Comparison of ENCODE assay signal across 11 cellular contexts in the genomic region with DNA sequence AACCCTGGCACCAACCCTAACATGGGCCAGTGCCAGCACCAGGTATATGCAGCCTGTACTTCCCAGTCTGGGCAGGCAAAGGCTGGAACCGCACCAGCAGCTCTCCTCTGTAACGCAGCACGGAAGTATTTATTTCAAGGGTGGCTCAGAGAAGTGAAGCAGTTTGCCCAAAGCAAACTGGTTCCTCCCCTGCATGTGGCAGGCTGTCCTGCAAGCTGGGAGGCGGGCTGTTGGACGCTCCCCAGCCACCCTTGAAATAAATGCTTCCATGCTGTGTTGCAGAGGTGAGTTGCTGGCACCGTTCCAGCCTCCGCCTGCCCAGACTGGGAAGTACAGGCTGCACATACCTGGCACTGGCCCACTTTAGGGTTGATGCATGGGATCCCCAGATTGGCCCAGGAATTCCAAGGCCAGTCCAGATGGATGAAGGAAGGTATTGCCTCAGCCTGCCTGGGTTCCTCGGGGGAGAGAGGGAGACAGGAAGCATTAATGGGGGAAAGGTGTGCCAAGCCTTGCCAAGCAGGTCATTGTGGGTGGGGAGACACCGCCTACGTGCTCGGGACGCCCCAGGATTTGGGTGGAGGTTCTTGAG. TPM values are rescaled to one million over a fixed set of nuclear protein-coding genes. Genes with fewer than 3 reads are reported as not detected.
DNase-seq lines count a peak whose midpoint lies in the region; ATAC-seq, FAIRE-seq and TF ChIP-seq lines count a peak whose summit lies in the region.
"Had no signal": no experiment of that assay in that cellular context is flagged by ENCODE, and none has a peak within 500 bp of the region (broad histone marks: within the 10 kb centered on the region; RNA-seq: fewer than 3 reads in every experiment).

No MANE protein-coding gene starts in this region.

- H3K9me3 Mint-ChIP-seq in CD4-positive, CD25-positive, alpha-beta regulatory T cell: no peaks in the 10 kb centered on the region
- H3K9me3 Mint-ChIP-seq in astrocyte (ENCODE audit: unreplicated experiment): no peaks in the 10 kb centered on the region
- H3K9me3 Mint-ChIP-seq: stimulated activated naive CD8-positive, alpha-beta T cell treated with anti-CD3 and anti-CD28 coated beads, Interleukin-15, Interleukin-2, amounts not matched to agents 100 ng/mL and 50 ng/mL, for 24 hours had no signal

- H3K4me1 ChIP-seq in CD4-positive, CD25-positive, alpha-beta regulatory T cell (ENCODE audit: control insufficient read depth, insufficient read depth, low read length, poor library complexity, severe bottlenecking): peaks cover 22% of the 10 kb centered on the region
- peaks cover 55% of the 10 kb centered on the region for H3K4me1 ChIP-seq in astrocyte (ENCODE audit: insufficient read depth, low read length)
- no peaks in the 10 kb centered on the region for H3K4me1 ChIP-seq in mesendoderm (ENCODE audit: control insufficient read depth, low read depth, low read length)

- no peaks in the 10 kb centered on the region for H3K36me3 ChIP-seq in CD4-positive, CD25-positive, alpha-beta regulatory T cell (ENCODE audit: control insufficient read depth, insufficient read depth, low read length)
- H3K36me3 ChIP-seq in astrocyte (ENCODE audit: insufficient read depth, low read length) (no peaks in the 10 kb centered on the region), mesendoderm (ENCODE audit: control insufficient read depth, insufficient read depth, low read length) (no peaks in the 10 kb centered on the region)

- no peaks in the 10 kb centered on the region for H3K79me1 ChIP-seq in mesendoderm (ENCODE audit: low read length)

- no peak overlapping the region for H2AFZ ChIP-seq in astrocyte (ENCODE audit: low read depth, low read length)

- H3K4me1 Mint-ChIP-seq in CD4-positive, CD25-positive, alpha-beta regulatory T cell: peaks cover 17 to 60% (median 34%) of the 10 kb centered on the region in 4 donors
- peaks cover 13% of the 10 kb centered on the region for H3K4me1 Mint-ChIP-seq in astrocyte (ENCODE audit: low read depth, unreplicated experiment)

- H3K4me2 ChIP-seq in astrocyte (ENCODE audit: low read length): peak overlapping the region; percentile 61
- H3K4me2 ChIP-seq in mesendoderm (ENCODE audit: low read length): no peak overlapping the region

- no peak for DNase-seq in CD4-positive, CD25-positive, alpha-beta regulatory T cell
- DNase-seq in NCI-H1105 (lab: John Stamatoyannopoulos, UW): peak; percentile 16
- DNase-seq in astrocyte (ENCODE audit: low read depth): no peak
- DNase-seq in mesendoderm: no peak
- DNase-seq in coronary artery (ENCODE audit: low spot score): no peak
- DNase-seq: DND-41, psoas muscle had no signal

- peaks cover 4% of the 10 kb centered on the region for H4K20me1 ChIP-seq in astrocyte (ENCODE audit: insufficient read depth, low read length)

- no peak overlapping the region for H4K8ac ChIP-seq in mesendoderm (ENCODE audit: low read depth, low read length)

- H4K5ac ChIP-seq in mesendoderm (ENCODE audit: low read length): no peak overlapping the region

- H3K4me3 Mint-ChIP-seq in CD4-positive, CD25-positive, alpha-beta regulatory T cell: no peak overlapping the region
- H3K4me3 Mint-ChIP-seq in astrocyte (ENCODE audit: unreplicated experiment): no peak overlapping the region
- H3K4me3 Mint-ChIP-seq: stimulated activated naive CD8-positive, alpha-beta T cell treated with anti-CD3 and anti-CD28 coated beads, Interleukin-15, Interleukin-2, amounts not matched to agents 100 ng/mL and 50 ng/mL, for 24 hours had no signal

- peak overlapping the region; percentile 56 for H3K27ac ChIP-seq in CD4-positive, CD25-positive, alpha-beta regulatory T cell (ENCODE audit: insufficient read depth, low read length, poor library complexity, severe bottlenecking)
- H3K27ac ChIP-seq in astrocyte (ENCODE audit: low read depth, low read length) (peak overlapping the region; percentile 90), mesendoderm (ENCODE audit: low read depth, low read length) (no peak overlapping the region), coronary artery (no peak overlapping the region)
- H3K27ac ChIP-seq: psoas muscle had no signal

- peak overlapping the region; percentile 80 to 90 (median 88) for H3K27ac Mint-ChIP-seq in CD4-positive, CD25-positive, alpha-beta regulatory T cell
- H3K27ac Mint-ChIP-seq in astrocyte (ENCODE audit: unreplicated experiment): no peak overlapping the region
- H3K27ac Mint-ChIP-seq: stimulated activated naive CD8-positive, alpha-beta T cell treated with anti-CD3 and anti-CD28 coated beads, Interleukin-15, Interleukin-2, amounts not matched to agents 100 ng/mL and 50 ng/mL, for 24 hours had no signal

- H3K27me3 Mint-ChIP-seq in CD4-positive, CD25-positive, alpha-beta regulatory T cell: no peaks in the 10 kb centered on the region
- peaks cover 2% of the 10 kb centered on the region for H3K27me3 Mint-ChIP-seq in astrocyte (ENCODE audit: low read depth, unreplicated experiment)
- H3K27me3 Mint-ChIP-seq: stimulated activated naive CD8-positive, alpha-beta T cell treated with anti-CD3 and anti-CD28 coated beads, Interleukin-15, Interleukin-2, amounts not matched to agents 100 ng/mL and 50 ng/mL, for 24 hours had no signal

- H3K4me3 ChIP-seq in CD4-positive, CD25-positive, alpha-beta regulatory T cell (ENCODE audit: low read depth, low read length): no peak overlapping the region
- H3K4me3 ChIP-seq in astrocyte (ENCODE audit: insufficient read depth, low read depth, low read length) (no peak overlapping the region), mesendoderm (ENCODE audit: low read length) (no peak overlapping the region), coronary artery (no peak overlapping the region)
- H3K4me3 ChIP-seq: psoas muscle had no signal

- H3K36me3 Mint-ChIP-seq in CD4-positive, CD25-positive, alpha-beta regulatory T cell: peaks cover 7% of the 10 kb centered on the region
- peaks cover under 1% of the 10 kb centered on the region for H3K36me3 Mint-ChIP-seq in astrocyte (ENCODE audit: low read depth, unreplicated experiment)

- H3K56ac ChIP-seq in mesendoderm (ENCODE audit: low read length): no peak overlapping the region

- no peak for ATAC-seq in CD4-positive, CD25-positive, alpha-beta regulatory T cell (ENCODE audit: low read depth in 2 of 2)
- ATAC-seq in GM19467 (IDR thresholded peaks at IDR 0.05; ENCODE audit: unreplicated experiment) (no peak), HG03520 (IDR thresholded peaks at IDR 0.05; ENCODE audit: unreplicated experiment) (no peak), GM21576 (IDR thresholded peaks at IDR 0.05; ENCODE audit: unreplicated experiment) (no peak)

- H3K79me2 ChIP-seq in astrocyte (ENCODE audit: insufficient read depth, low read length): peaks cover 52% of the 10 kb centered on the region
- no peaks in the 10 kb centered on the region for H3K79me2 ChIP-seq in mesendoderm (ENCODE audit: control insufficient read depth, insufficient read depth, low read length)

- FAIRE-seq in astrocyte (lab: Jason Lieb, UNC): no peak

- TF ChIP-seq CTCF in astrocyte (IDR thresholded peaks at IDR 0.05; ENCODE audit: insufficient read depth, low read depth, low read length) (no peak), coronary artery (IDR thresholded peaks at IDR 0.05) (no peak)

- no peak overlapping the region for H3K4ac ChIP-seq in mesendoderm (ENCODE audit: low read depth, low read length)

- no peak overlapping the region for H3K18ac ChIP-seq in mesendoderm (ENCODE audit: low read length)

- H3K23ac ChIP-seq in mesendoderm (ENCODE audit: low read length): peak overlapping the region; percentile 66

- no peaks in the 10 kb centered on the region for H3K9me3 ChIP-seq in CD4-positive, CD25-positive, alpha-beta regulatory T cell (ENCODE audit: control insufficient read depth in 2 of 2, low read length in 2 of 2)
- H3K9me3 ChIP-seq in astrocyte (ENCODE audit: insufficient read depth, low read depth, low read length): no peaks in the 10 kb centered on the region
- H3K9me3 ChIP-seq: psoas muscle had no signal

- H2BK5ac ChIP-seq in mesendoderm (ENCODE audit: low read length): no peak overlapping the region

- H3K9ac ChIP-seq in astrocyte (ENCODE audit: low read length) (peak overlapping the region; percentile 73), mesendoderm (ENCODE audit: low read length) (no peak overlapping the region)

- H2AK5ac ChIP-seq in mesendoderm (ENCODE audit: low read length): no peak overlapping the region

- no peaks in the 10 kb centered on the region for H3K27me3 ChIP-seq in CD4-positive, CD25-positive, alpha-beta regulatory T cell (ENCODE audit: control insufficient read depth, insufficient read depth, low read length)
- H3K27me3 ChIP-seq in astrocyte (ENCODE audit: insufficient read depth, low read length) (no peaks in the 10 kb centered on the region), mesendoderm (ENCODE audit: insufficient read depth, low read length, poor library complexity) (no peaks in the 10 kb centered on the region)

- no peak overlapping the region for H2BK120ac ChIP-seq in mesendoderm (ENCODE audit: low read depth, low read length)

- H2BK15ac ChIP-seq in mesendoderm (replicated peaks; ENCODE audit: low read depth): no peak overlapping the region

- WGBS in mesendoderm (ENCODE audit: extremely low coverage, insufficient coverage, low lambda C conversion rate): no CpG with 5 or more reads among the region's 12 CpGs

RNA-seq across cellular contexts. Expression of a gene that starts 49.8 kb away (rescaled TPM):
- total RNA-seq in CD4-positive, CD25-positive, alpha-beta regulatory T cell: 37.3 TPM
- polyA plus RNA-seq in CD4-positive, CD25-positive, alpha-beta regulatory T cell: 1 to 10 TPM; 3.8 to 6.6 (median 5.1) TPM
- total RNA-seq in astrocyte: 9.9 and 11.3 TPM in 2 replicates
- 10.2 TPM for polyA plus RNA-seq in mesendoderm (2013, experiment 1 of 2)
- polyA plus RNA-seq in mesendoderm (2013, experiment 2 of 2): 10.4 TPM

RNA-seq across cellular contexts. Expression of a gene that starts 59.9 kb away (rescaled TPM):
- total RNA-seq in CD4-positive, CD25-positive, alpha-beta regulatory T cell: 5.5 TPM
- 1 to 10 TPM; 4.8 to 6.6 (median 5.2) TPM for polyA plus RNA-seq in CD4-positive, CD25-positive, alpha-beta regulatory T cell
- 2.9 and 3.1 TPM in 2 replicates for total RNA-seq in astrocyte
- 6.7 TPM for polyA plus RNA-seq in mesendoderm (2013, experiment 1 of 2)
- 6.7 TPM for polyA plus RNA-seq in mesendoderm (2013, experiment 2 of 2)

Comparison
In these comparisons a context has a peak if more than half of its experiments do, and no peak if none do; other contexts are left out.
1. H3K27ac ChIP-seq: peak in CD4-positive, CD25-positive, alpha-beta regulatory T cell (single experiment) and astrocyte (single experiment); none in mesendoderm (single experiment) and coronary artery (0 of 2).